ENCODE assay signal across 8 cellular contexts in the genomic region with DNA sequence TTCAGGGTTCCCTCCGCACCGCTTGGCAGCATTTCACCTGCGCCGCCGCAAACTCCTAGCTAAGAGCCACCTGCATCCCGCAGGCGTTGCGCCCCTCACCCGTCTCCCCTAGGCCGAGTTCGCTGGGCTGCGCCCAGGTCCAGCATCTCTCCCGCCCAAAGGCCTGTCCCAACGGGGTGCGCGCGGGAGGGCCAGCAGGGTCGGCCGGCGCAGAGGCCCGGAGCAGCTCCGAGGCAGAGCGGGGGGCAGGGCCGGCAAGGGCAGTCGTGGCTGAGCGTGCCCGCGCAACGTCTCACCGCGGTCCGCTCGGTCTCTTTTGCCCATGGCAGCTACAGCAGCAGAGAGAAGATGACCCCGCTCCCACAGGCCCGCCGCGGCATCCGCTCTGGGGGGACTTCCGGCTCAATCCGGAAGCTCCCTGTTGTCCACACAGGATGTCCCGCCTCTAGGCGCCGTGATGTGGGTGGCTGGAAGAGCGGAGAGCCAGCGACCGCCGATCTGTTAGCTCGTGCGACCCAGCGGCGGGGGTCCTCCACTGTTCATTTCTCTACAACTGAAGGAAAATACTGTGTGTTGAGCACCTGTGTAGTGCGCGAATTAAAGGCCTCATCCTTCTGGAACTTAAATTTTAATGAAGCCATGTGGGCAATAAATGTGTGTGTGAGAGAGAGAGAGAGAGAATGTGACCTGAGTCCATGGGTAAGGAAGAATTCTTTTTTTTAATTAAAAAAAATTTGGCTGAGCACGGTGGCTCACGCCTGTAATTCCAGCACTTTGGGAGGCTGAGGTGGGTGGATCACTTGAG. TPM values are rescaled to one million over a fixed set of nuclear protein-coding genes. Genes with fewer than 3 reads are reported as not detected.
DNase-seq lines count a peak whose midpoint lies in the region; ATAC-seq, FAIRE-seq and TF ChIP-seq lines count a peak whose summit lies in the region.

ERCC3 (minus strand) TSS at position 387 of the 805 bp plus-strand sequence; CDS start at position 324, 63 bp downstream.

- H3K4me3 ChIP-seq in mucosa of descending colon = peak within 1 kb of the TSS; percentile 77

- no peak for TF ChIP-seq CTCF in mucosa of descending colon (IDR thresholded peaks at IDR 0.05)

- peak; percentile 59 for FAIRE-seq in HTR-8/SVneo (lab: Jason Lieb, UNC)

- H3K9me3 ChIP-seq in mucosa of descending colon = no peaks in the 10 kb centered on the region

- no peaks in the 10 kb centered on the region for H3K36me3 ChIP-seq in mucosa of descending colon (ENCODE audit: low read depth)

- DNase-seq in D341Med (ENCODE audit: low spot score) = peak; percentile 93
- DNase-seq in HTR-8/SVneo (ENCODE audit: insufficient read length, low spot score) = peak; percentile 94
- peak; percentile 90 for DNase-seq in OCI-M1 (lab: John Stamatoyannopoulos, UW)
- peak; percentile 79 for DNase-seq in activated T-cell treated with anti-CD3 and anti-CD28 coated beads for 24 hours (ENCODE audit: low read depth)
- no peak for DNase-seq in epithelial cell of prostate (ENCODE audit: low read depth, low spot score)
- peak; percentile 89 to 90 (median 89) for DNase-seq in mucosa of descending colon
- peak; percentile 50 to 60 for DNase-seq in stimulated activated CD8-positive, alpha-beta memory T cell treated with anti-CD3 and anti-CD28 coated beads, Interleukin-4, amount 100 ng/mL, for 1 hour (ENCODE audit: low read depth in 2 of 2, low spot score in 1 of 2)

- H3K27ac ChIP-seq in epithelial cell of prostate = peak within 1 kb of the TSS; percentile 51

- H3K4me1 ChIP-seq in mucosa of descending colon (ENCODE audit: low read depth) = peaks cover 8% of the 10 kb centered on the region

- ATAC-seq in GM21381 (IDR thresholded peaks at IDR 0.05; ENCODE audit: unreplicated experiment) (peak; percentile 99), mucosa of descending colon (peak; percentile 97)

- intact Hi-C loops in mucosa of descending colon (cut with DNase I, micrococcal nuclease) = no loop called here

RNA-seq across cellular contexts. Expression of gene ERCC3, which starts in this region (rescaled TPM):
- total RNA-seq in mucosa of descending colon = 10 to 100 TPM; 26.7 to 35.7 (median 33.6) TPM
